Comparison of ENCODE assay signal across 8 cellular contexts in genomic region chr1:153749408-153750005, GRCh38. TPM values are rescaled to one million over a fixed set of nuclear protein-coding genes. Genes with fewer than 3 reads are reported as not detected.
DNase-seq lines count a peak whose midpoint lies in the region; ATAC-seq and TF ChIP-seq lines count a peak whose summit lies in the region.

No MANE protein-coding gene starts in this region.

- no peak overlapping the region for H3K4me3 ChIP-seq in left lung

- H3K27ac ChIP-seq in caudate nucleus (ENCODE audit: low read depth, low read length) (no peak overlapping the region), left lung (peak overlapping the region; percentile 65 to 71)

- no peaks in the 10 kb centered on the region for H3K27me3 ChIP-seq in left lung

- DNase-seq in NK-92 treated with Interleukin-12 subunit alpha and Interleukin-12 subunit beta, amount 100 ng/mL, for 24 hours (lab: John Stamatoyannopoulos, UW), result peak; percentile 48
- DNase-seq in NK-92 (lab: John Stamatoyannopoulos, UW; ENCODE audit: unreplicated experiment) (no peak), NCI-H345 treated with DMSO at 0.1 percent for 48 hours (lab: John Stamatoyannopoulos, UW; ENCODE audit: unreplicated experiment) (peak; percentile 83), caudate nucleus (lab: John Stamatoyannopoulos, UW) (peak in 56 of 61 donors; percentile 8 to 85 (median 56)), left lung (peak; percentile 87 to 92)
- DNase-seq in activated CD4-positive, CD25-positive, alpha-beta regulatory T cell treated with anti-CD3 and anti-CD28 coated beads, Interleukin-2, amount 50 U/mL, for 16 hours (ENCODE audit: low read depth, low spot score), result peak; percentile 66
- peak; percentile 75 to 80 for DNase-seq in stimulated activated CD4-positive, alpha-beta T cell treated with anti-CD3 and anti-CD28 coated beads, Interleukin-2, amount 100 ng/mL, for 48 hours

- H3K36me3 ChIP-seq in left lung, result peaks cover 0 to 81% of the 10 kb centered on the region in 2 donors

- peak; percentile 96 to 97 for TF ChIP-seq CTCF in left lung (IDR thresholded peaks at IDR 0.05)

- ATAC-seq in HG03175 (IDR thresholded peaks at IDR 0.05; ENCODE audit: unreplicated experiment) (peak; percentile 86), left lung (peak; percentile 97)

- no peaks in the 10 kb centered on the region for H3K9me3 ChIP-seq in left lung

- intact Hi-C loops in left lung (cut with DNase I), result loop anchor here in 1 of 2 donors (10.0 kb wide), 1 partner anchor 75 kb away; the partner anchor contains the start of genes ILF2 and NPR1

- peaks cover 28 to 45% of the 10 kb centered on the region in 2 donors for H3K4me1 ChIP-seq in left lung

RNA-seq across cellular contexts. Expression of gene INTS3, which starts 21.7 kb away (rescaled TPM):
- 10 to 100 TPM; 50.5 to 57.5 TPM for total RNA-seq in left lung

RNA-seq across cellular contexts. Expression of gene SLC27A3, which starts 25.7 kb away (rescaled TPM):
- total RNA-seq in left lung, result 10 to 100 TPM; 56.5 to 68.6 TPM
